1 cellular context compared by ENCODE assay signal in genomic region chr1:29235955-29236742, GRCh38.
TF ChIP-seq lines count a peak whose summit lies in the region.

PTPRU (plus strand) TSS chr1:29236522; CDS start chr1:29236645, 123 bp downstream.

TF ChIP-seq in GM12878, 131 proteins besides CTCF, POLR2A, EP300 and RAD21 (continued from another document):
- TF ChIP-seq, protein P1, sequence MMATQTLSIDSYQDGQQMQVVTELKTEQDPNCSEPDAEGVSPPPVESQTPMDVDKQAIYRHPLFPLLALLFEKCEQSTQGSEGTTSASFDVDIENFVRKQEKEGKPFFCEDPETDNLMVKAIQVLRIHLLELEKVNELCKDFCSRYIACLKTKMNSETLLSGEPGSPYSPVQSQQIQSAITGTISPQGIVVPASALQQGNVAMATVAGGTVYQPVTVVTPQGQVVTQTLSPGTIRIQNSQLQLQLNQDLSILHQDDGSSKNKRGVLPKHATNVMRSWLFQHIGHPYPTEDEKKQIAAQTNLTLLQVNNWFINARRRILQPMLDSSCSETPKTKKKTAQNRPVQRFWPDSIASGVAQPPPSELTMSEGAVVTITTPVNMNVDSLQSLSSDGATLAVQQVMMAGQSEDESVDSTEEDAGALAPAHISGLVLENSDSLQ (IDR thresholded peaks at IDR 0.05): no peak
- no peak for TF ChIP-seq EED (IDR thresholded peaks at IDR 0.05; ENCODE audit: low read depth)
- TF ChIP-seq, protein P2, sequence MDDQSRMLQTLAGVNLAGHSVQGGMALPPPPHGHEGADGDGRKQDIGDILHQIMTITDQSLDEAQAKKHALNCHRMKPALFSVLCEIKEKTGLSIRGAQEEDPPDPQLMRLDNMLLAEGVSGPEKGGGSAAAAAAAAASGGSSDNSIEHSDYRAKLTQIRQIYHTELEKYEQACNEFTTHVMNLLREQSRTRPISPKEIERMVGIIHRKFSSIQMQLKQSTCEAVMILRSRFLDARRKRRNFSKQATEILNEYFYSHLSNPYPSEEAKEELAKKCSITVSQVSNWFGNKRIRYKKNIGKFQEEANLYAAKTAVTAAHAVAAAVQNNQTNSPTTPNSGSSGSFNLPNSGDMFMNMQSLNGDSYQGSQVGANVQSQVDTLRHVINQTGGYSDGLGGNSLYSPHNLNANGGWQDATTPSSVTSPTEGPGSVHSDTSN (IDR thresholded peaks at IDR 0.05; ENCODE audit: insufficient replicate concordance, low read depth, low read length): no peak
- no peak for TF ChIP-seq ZNF622 (IDR thresholded peaks at IDR 0.05)
- 0 out of 2 replicates have a peak, but pooled peaks have one; percentile 8 for TF ChIP-seq NR2C1 (IDR thresholded peaks at IDR 0.05)
- peak; percentile 50 for TF ChIP-seq SMC3 (IDR thresholded peaks at IDR 0.05; ENCODE audit: borderline replicate concordance, low read length)
- TF ChIP-seq NFYA (IDR thresholded peaks at IDR 0.05; ENCODE audit: borderline replicate concordance, low read depth, low read length): no peak
- no peak for TF ChIP-seq EZH2 (IDR thresholded peaks at IDR 0.05; ENCODE audit: borderline replicate concordance, control insufficient read depth, low read depth, low read length)
- TF ChIP-seq ZZZ3 (IDR thresholded peaks at IDR 0.05; ENCODE audit: control insufficient read depth, insufficient read length, low read depth): no peak
- TF ChIP-seq TAF1 (IDR thresholded peaks at IDR 0.05; ENCODE audit: borderline replicate concordance, low read depth, low read length): no peak
- TF ChIP-seq, protein P3, sequence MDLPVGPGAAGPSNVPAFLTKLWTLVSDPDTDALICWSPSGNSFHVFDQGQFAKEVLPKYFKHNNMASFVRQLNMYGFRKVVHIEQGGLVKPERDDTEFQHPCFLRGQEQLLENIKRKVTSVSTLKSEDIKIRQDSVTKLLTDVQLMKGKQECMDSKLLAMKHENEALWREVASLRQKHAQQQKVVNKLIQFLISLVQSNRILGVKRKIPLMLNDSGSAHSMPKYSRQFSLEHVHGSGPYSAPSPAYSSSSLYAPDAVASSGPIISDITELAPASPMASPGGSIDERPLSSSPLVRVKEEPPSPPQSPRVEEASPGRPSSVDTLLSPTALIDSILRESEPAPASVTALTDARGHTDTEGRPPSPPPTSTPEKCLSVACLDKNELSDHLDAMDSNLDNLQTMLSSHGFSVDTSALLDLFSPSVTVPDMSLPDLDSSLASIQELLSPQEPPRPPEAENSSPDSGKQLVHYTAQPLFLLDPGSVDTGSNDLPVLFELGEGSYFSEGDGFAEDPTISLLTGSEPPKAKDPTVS (IDR thresholded peaks at IDR 0.05; ENCODE audit: low read depth, low read length): no peak
- no peak for TF ChIP-seq RFX5 (IDR thresholded peaks at IDR 0.05; ENCODE audit: low read depth, low read length)
- no peak for TF ChIP-seq BCLAF1 (IDR thresholded peaks at IDR 0.05)
- peak; percentile 35; the same call in 1 of the 2 replicates for TF ChIP-seq CREM (IDR thresholded peaks at IDR 0.05; ENCODE audit: low read depth)
- no peak for TF ChIP-seq ZBTB33 (IDR thresholded peaks at IDR 0.05)
- no peak for TF ChIP-seq MXI1 (IDR thresholded peaks at IDR 0.05; ENCODE audit: low read depth, low read length)
- TF ChIP-seq NKRF (conservative IDR thresholded peaks at IDR 0.05): 0 out of 2 replicates have a peak, but pooled peaks have one; percentile 44
- no peak for TF ChIP-seq USF1 (IDR thresholded peaks at IDR 0.05; ENCODE audit: borderline replicate concordance, extremely low read length, insufficient read depth, low read depth, low read length)
- TF ChIP-seq YY1 (IDR thresholded peaks at IDR 0.05; ENCODE audit: low read depth, low read length): peak; percentile 69
- 0 out of 2 replicates have a peak, but pooled peaks have one; percentile 62 for TF ChIP-seq BACH1 (IDR thresholded peaks at IDR 0.05; ENCODE audit: borderline replicate concordance)
- TF ChIP-seq PAX5 (IDR thresholded peaks at IDR 0.05; ENCODE audit: borderline replicate concordance, low read depth, low read length): no peak
- TF ChIP-seq GATAD2B (conservative IDR thresholded peaks at IDR 0.05; ENCODE audit: low read depth): peak; percentile 80
- TF ChIP-seq ZNF274 (IDR thresholded peaks at IDR 0.05; ENCODE audit: insufficient read depth, insufficient read length): no peak
- no peak for TF ChIP-seq MTA3 (IDR thresholded peaks at IDR 0.05; ENCODE audit: borderline replicate concordance, low read length)
- TF ChIP-seq E2F8 (IDR thresholded peaks at IDR 0.05; ENCODE audit: low read depth, partially characterized antibody): no peak
- TF ChIP-seq LARP7 (IDR thresholded peaks at IDR 0.05): peak; percentile 87
- peak; percentile 90; the same call in 1 of the 2 replicates for TF ChIP-seq RB1 (IDR thresholded peaks at IDR 0.05; ENCODE audit: borderline replicate concordance)
